In the genomic region with DNA sequence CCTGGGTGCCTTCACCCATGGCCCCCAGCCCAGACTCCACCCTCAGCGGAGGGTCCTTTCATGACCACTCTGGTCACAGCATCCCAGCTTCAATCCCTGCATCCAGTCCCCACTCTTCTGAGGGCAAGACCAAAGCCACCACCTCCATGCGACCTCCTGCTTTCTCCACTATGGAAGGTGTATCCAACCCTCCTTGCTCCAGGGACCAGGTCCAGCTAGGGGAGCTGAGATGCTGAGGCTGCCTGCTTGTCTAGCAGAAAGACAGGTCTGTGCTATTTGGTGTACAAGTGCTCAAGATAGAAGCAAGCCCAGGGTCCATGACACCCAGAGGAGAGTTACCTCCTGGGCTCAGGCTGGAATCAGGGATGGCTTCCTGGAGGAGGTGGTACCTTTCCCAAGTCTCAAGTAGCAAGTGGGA, we compare ENCODE assay signal across 26 cellular contexts.
DNase-seq lines count a peak whose midpoint lies in the region; ATAC-seq and TF ChIP-seq lines count a peak whose summit lies in the region.
"Had no signal": no experiment of that assay in that cellular context is flagged by ENCODE, and none has a peak within 500 bp of the region (broad histone marks: within the 10 kb centered on the region; RNA-seq: fewer than 3 reads in every experiment).

No MANE protein-coding gene starts in this region.

- no peak overlapping the region for H3K27ac ChIP-seq in SK-N-SH (ENCODE audit: low read depth in 2 of 2, low read length in 1 of 2)
- H3K27ac ChIP-seq in esophagus muscularis mucosa (replicated peaks in 1 of 4) = no peak overlapping the region
- no peak overlapping the region for H3K27ac ChIP-seq in upper lobe of right lung
- H3K27ac ChIP-seq in GM23338 (ENCODE audit: low read depth) = no peak overlapping the region
- H3K27ac ChIP-seq: 22Rv1, SJSA1 had no signal

- ATAC-seq in SK-N-SH treated with all-trans-retinoic acid at 6 μM for 48 hours (no peak), upper lobe of right lung (no peak), GM23338 (no peak), HG02571 (IDR thresholded peaks at IDR 0.05; ENCODE audit: unreplicated experiment) (no peak), GM21526 (IDR thresholded peaks at IDR 0.05; ENCODE audit: low FRiP score, unreplicated experiment) (no peak)

- H3K4me1 ChIP-seq in SK-N-SH (ENCODE audit: control insufficient read depth in 1 of 2, insufficient read depth in 2 of 2, low read depth in 1 of 2, low read length in 1 of 2) = peaks cover 0 to 38% of the 10 kb centered on the region in 2 experiments; a peak in 1 of 4 replicates
- no peaks in the 10 kb centered on the region for H3K4me1 ChIP-seq in esophagus muscularis mucosa
- no peaks in the 10 kb centered on the region for H3K4me1 ChIP-seq in upper lobe of right lung
- no peaks in the 10 kb centered on the region for H3K4me1 ChIP-seq in GM23338 (ENCODE audit: insufficient read depth)
- H3K4me1 ChIP-seq: SJSA1 had no signal

- peaks cover 9% of the 10 kb centered on the region; the same call in 2 of the 3 replicates for H3K4me1 Mint-ChIP-seq in GM23338
- H3K4me1 Mint-ChIP-seq: B cell had no signal

- H3K4me3 Mint-ChIP-seq in GM23338 = no peak overlapping the region
- H3K4me3 Mint-ChIP-seq: B cell had no signal

- no peaks in the 10 kb centered on the region for H3K36me3 Mint-ChIP-seq in GM23338 (ENCODE audit: low read depth)

- TF ChIP-seq RAD21 in SK-N-SH (IDR thresholded peaks at IDR 0.05; ENCODE audit: low read length) = no peak

- intact Hi-C loops in esophagus muscularis mucosa (cut with DNase I) (no loop called here), upper lobe of right lung (cut with DNase I) (no loop called here)

- H3K4me2 ChIP-seq in SK-N-SH (no peak overlapping the region), GM23338 (no peak overlapping the region)

- peaks cover 5% of the 10 kb centered on the region for H3K27me3 Mint-ChIP-seq in GM23338 (ENCODE audit: insufficient read depth, low read depth, poor library complexity)

- H3K4me3 ChIP-seq in SK-N-SH (ENCODE audit: low read depth in 2 of 2, low read length in 1 of 2) (no peak overlapping the region), H7 (ENCODE audit: insufficient read depth, low read depth, low read length) (no peak overlapping the region), esophagus muscularis mucosa (no peak overlapping the region), upper lobe of right lung (no peak overlapping the region), GM23338 (no peak overlapping the region)
- H3K4me3 ChIP-seq: SJSA1 had no signal

- no peak for TF ChIP-seq CTCF in SK-N-SH (IDR thresholded peaks at IDR 0.05)
- no peak for TF ChIP-seq CTCF in esophagus muscularis mucosa (IDR thresholded peaks at IDR 0.05)
- TF ChIP-seq CTCF in upper lobe of right lung (IDR thresholded peaks at IDR 0.05) = no peak
- TF ChIP-seq CTCF in GM23338 (conservative IDR thresholded peaks at IDR 0.05; ENCODE audit: low read depth in 2 of 2) = no peak

- no peak overlapping the region for H2AFZ ChIP-seq in SK-N-SH (ENCODE audit: low read depth)
- no peak overlapping the region for H2AFZ ChIP-seq in GM23338

- TF ChIP-seq POLR2A in esophagus muscularis mucosa (IDR thresholded peaks at IDR 0.05; ENCODE audit: low read depth) = no peak

- H4K20me1 ChIP-seq in SK-N-SH (ENCODE audit: insufficient read depth) = no peaks in the 10 kb centered on the region
- no peaks in the 10 kb centered on the region for H4K20me1 ChIP-seq in GM23338 (replicated peaks; ENCODE audit: insufficient read depth)

- H3K9ac ChIP-seq in SK-N-SH = no peak overlapping the region

- peaks cover 3% of the 10 kb centered on the region; the same call in 2 of the 3 replicates for H3K9me3 Mint-ChIP-seq in GM23338

- DNase-seq in SK-N-SH (peak; percentile 4), H7 (peak; percentile 7), esophagus muscularis mucosa (ENCODE audit: extremely low spot score) (peak; percentile 75), upper lobe of right lung (peak; percentile 28), GM23338 (ENCODE audit: low spot score) (no peak)
- DNase-seq: Calu3, DMS79 treated with DMSO at 0.1 percent for 48 hours, GF-D8, GOT3, Karpas-422, NCI-H1092 treated with DMSO at 0.1 percent for 48 hours, NCI-H1436, NCI-H187, NCI-H2081 treated with DMSO at 0.1 percent for 48 hours, NCI-H2171, NCI-H226, NCI-H510A, NCI-H69, Right ventricle myocardium superior, RPMI8226 had no signal

- H3K27me3 ChIP-seq in SK-N-SH (ENCODE audit: insufficient read depth) (no peaks in the 10 kb centered on the region), H7 (ENCODE audit: control insufficient read depth, insufficient read depth, low read length) (no peaks in the 10 kb centered on the region), esophagus muscularis mucosa (peaks cover 0 to 14% (median 0%) of the 10 kb centered on the region in 4 donors), upper lobe of right lung (no peaks in the 10 kb centered on the region), GM23338 (ENCODE audit: insufficient read depth) (no peaks in the 10 kb centered on the region)

- H3K79me2 ChIP-seq in SK-N-SH (ENCODE audit: insufficient read depth) (no peaks in the 10 kb centered on the region), GM23338 (replicated peaks; ENCODE audit: insufficient read depth) (no peaks in the 10 kb centered on the region)

- WGBS in SK-N-SH (ENCODE audit: low lambda C conversion rate) = 54% methylated on average over 2 of the region's 2 CpGs
- WGBS in esophagus muscularis mucosa = 100% methylated on average over 2 of the region's 2 CpGs

- CTCF ChIA-PET in SK-N-SH (lab: Yijun Ruan, JAX) = interaction anchor here (1.0 to 1.2 kb wide), 2 partner anchors 29 to 1150 kb away, joined by 3 to 4 read pairs; no protein-coding TSS in a partner anchor

- no peak for TF ChIP-seq EP300 in SK-N-SH (IDR thresholded peaks at IDR 0.05; ENCODE audit: borderline replicate concordance in 1 of 2, low read depth in 1 of 2, low read length in 1 of 2)
- TF ChIP-seq EP300 in esophagus muscularis mucosa (IDR thresholded peaks at IDR 0.05) = no peak

- POLR2A ChIA-PET in SK-N-SH (lab: Yijun Ruan, JAX) = no interaction called here

- H3K36me3 ChIP-seq in SK-N-SH (replicated peaks in 1 of 2; ENCODE audit: control insufficient read depth in 1 of 2, insufficient read depth in 2 of 2, low read length in 1 of 2) = no peaks in the 10 kb centered on the region
- H3K36me3 ChIP-seq in H7 (replicated peaks; ENCODE audit: control insufficient read depth, insufficient read depth, low read length) = no peaks in the 10 kb centered on the region
- no peaks in the 10 kb centered on the region for H3K36me3 ChIP-seq in esophagus muscularis mucosa
- no peaks in the 10 kb centered on the region for H3K36me3 ChIP-seq in upper lobe of right lung
- H3K36me3 ChIP-seq in GM23338 (ENCODE audit: insufficient read depth) = no peaks in the 10 kb centered on the region
- H3K36me3 ChIP-seq: SJSA1 had no signal

- H3F3A ChIP-seq in SK-N-SH (replicated peaks; ENCODE audit: insufficient read depth) (no peaks in the 10 kb centered on the region), GM23338 (replicated peaks; ENCODE audit: low read depth) (no peaks in the 10 kb centered on the region)

- H3K9me2 ChIP-seq in SK-N-SH (no peaks in the 10 kb centered on the region), GM23338 (ENCODE audit: insufficient read depth) (no peaks in the 10 kb centered on the region)

- H3K9me3 ChIP-seq in SK-N-SH = no peaks in the 10 kb centered on the region
- H3K9me3 ChIP-seq in esophagus muscularis mucosa = no peaks in the 10 kb centered on the region
- H3K9me3 ChIP-seq in upper lobe of right lung = no peaks in the 10 kb centered on the region
- H3K9me3 ChIP-seq: SJSA1 had no signal

- H3K27ac Mint-ChIP-seq in GM23338 = no peak overlapping the region
- H3K27ac Mint-ChIP-seq: B cell had no signal

TF ChIP-seq in SK-N-SH, 30 proteins besides CTCF, POLR2A, EP300 and RAD21:
- no peak for TF ChIP-seq POLR2AphosphoS5 (IDR thresholded peaks at IDR 0.05; ENCODE audit: low read depth, low read length)

TF ChIP-seq in GM23338, 12 proteins besides CTCF, POLR2A, EP300 and RAD21:
- TF ChIP-seq ZNF331 (CRISPR knock-in tag; IDR thresholded peaks at IDR 0.05; ENCODE audit: low read depth) (no peak), REST (IDR thresholded peaks at IDR 0.05; ENCODE audit: unreplicated experiment) (no peak), ETS1 (IDR thresholded peaks at IDR 0.05) (no peak)
TF ChIP-seq in GM23338: peak in this region for 0.
